Comparison of ENCODE assay signal across 15 cellular contexts in the genomic region with DNA sequence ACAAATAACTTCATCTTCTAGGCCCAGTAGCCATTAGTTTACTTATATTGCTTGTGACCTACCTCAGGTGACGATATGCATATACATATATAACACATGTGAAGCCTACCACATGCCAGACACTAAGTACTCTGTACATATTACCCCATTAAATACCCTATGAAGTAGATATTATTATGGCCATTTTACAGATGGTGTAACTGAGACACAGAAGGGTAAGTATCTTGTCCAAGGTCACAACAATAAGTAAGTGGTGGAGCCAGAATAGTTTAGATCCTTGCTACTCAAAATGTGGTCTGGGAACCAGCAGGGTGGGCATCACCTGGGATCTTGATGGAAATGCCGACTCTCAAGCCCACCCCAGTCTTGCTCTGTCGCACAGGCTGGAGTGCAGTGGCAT.
DNase-seq lines count a peak whose midpoint lies in the region; FAIRE-seq lines count a peak whose summit lies in the region.
"Had no signal": no experiment of that assay in that cellular context is flagged by ENCODE, and none has a peak within 500 bp of the region (broad histone marks: within the 10 kb centered on the region; RNA-seq: fewer than 3 reads in every experiment).

No MANE protein-coding gene starts in this region.

- FAIRE-seq in GM19239 (lab: Jason Lieb, UNC): no peak

- peaks cover 43% of the 10 kb centered on the region for H3K4me1 ChIP-seq in HUES48 (ENCODE audit: control insufficient read depth, insufficient read depth, low read length)
- H3K4me1 ChIP-seq in iPS-20b (ENCODE audit: insufficient read depth, low read length): peaks cover 30% of the 10 kb centered on the region; the same call in 1 of the 2 replicates
- peaks cover 13% of the 10 kb centered on the region for H3K4me1 ChIP-seq in stomach smooth muscle (ENCODE audit: control insufficient read depth, insufficient read depth, low read length)

- no peaks in the 10 kb centered on the region for H3K36me3 ChIP-seq in HUES48 (ENCODE audit: control insufficient read depth, insufficient read depth, low read length)
- no peaks in the 10 kb centered on the region for H3K36me3 ChIP-seq in iPS-20b (ENCODE audit: insufficient read depth, low read depth, low read length)
- no peaks in the 10 kb centered on the region for H3K36me3 ChIP-seq in stomach smooth muscle (ENCODE audit: control insufficient read depth in 2 of 2, insufficient read depth in 2 of 2, low read length in 2 of 2)
- H3K36me3 ChIP-seq: BLaER1 treated with 17β-estradiol and CSF1 and Interleukin-3, amounts not matched to agents 10 nM and 100 nM had no signal

- H3K9ac ChIP-seq in HUES48 (ENCODE audit: low read depth, low read length) (no peak overlapping the region), iPS-20b (ENCODE audit: low read depth, low read length) (no peak overlapping the region; the same call in 1 of the 2 replicates), stomach smooth muscle (ENCODE audit: low read length in 2 of 2) (no peak overlapping the region)
- H3K9ac ChIP-seq: BLaER1 treated with 17β-estradiol and CSF1 and Interleukin-3, amounts not matched to agents 10 nM and 100 nM; GM23248 had no signal

- H3K27me3 ChIP-seq in HUES48 (ENCODE audit: control insufficient read depth, insufficient read depth, low read length) (no peaks in the 10 kb centered on the region), iPS-20b (ENCODE audit: insufficient read depth, low read length) (no peaks in the 10 kb centered on the region), stomach smooth muscle (ENCODE audit: control insufficient read depth in 1 of 2, insufficient read depth in 2 of 2, low read length in 2 of 2) (no peaks in the 10 kb centered on the region)
- H3K27me3 ChIP-seq: BLaER1 treated with 17β-estradiol and CSF1 and Interleukin-3, amounts not matched to agents 10 nM and 100 nM had no signal

- H3K4me3 ChIP-seq in HUES48 (ENCODE audit: low read depth, low read length) (no peak overlapping the region), iPS-20b (ENCODE audit: low read length) (0 out of 2 replicates have a peak overlapping the region, but pooled peaks have one; percentile 13), stomach smooth muscle (ENCODE audit: low read length in 2 of 2) (no peak overlapping the region)
- H3K4me3 ChIP-seq: BLaER1 treated with 17β-estradiol and CSF1 and Interleukin-3, amounts not matched to agents 10 nM and 100 nM; GM23248 had no signal

- H3K9me3 ChIP-seq in HUES48 (ENCODE audit: control insufficient read depth, insufficient read depth, low read length): no peaks in the 10 kb centered on the region
- H3K9me3 ChIP-seq in iPS-20b (ENCODE audit: insufficient read depth, low read depth, low read length): no peaks in the 10 kb centered on the region
- H3K9me3 ChIP-seq in stomach smooth muscle (ENCODE audit: control insufficient read depth in 2 of 2, low read length in 2 of 2): no peaks in the 10 kb centered on the region
- H3K9me3 ChIP-seq: BLaER1 treated with 17β-estradiol and CSF1 and Interleukin-3, amounts not matched to agents 10 nM and 100 nM had no signal

- H3K27ac ChIP-seq in HUES48 (ENCODE audit: low read depth, low read length) (peak overlapping the region; percentile 65), iPS-20b (ENCODE audit: low read length) (peak overlapping the region; percentile 67), stomach smooth muscle (ENCODE audit: low read length) (peak overlapping the region; percentile 73)
- H3K27ac ChIP-seq: BLaER1 treated with 17β-estradiol and CSF1 and Interleukin-3, amounts not matched to agents 10 nM and 100 nM; GM23248; HL-60 had no signal

- DNase-seq in NCI-H69 (lab: John Stamatoyannopoulos, UW) (peak; percentile 20), GM19239 (ENCODE audit: insufficient read length, low spot score) (no peak), hepatic stellate cell (ENCODE audit: low spot score) (no peak), GM19238 (ENCODE audit: insufficient read length, low spot score) (no peak)
- DNase-seq: Calu3; CD8-positive, alpha-beta T cell; DMS79 treated with DMSO at 0.1 percent for 48 hours; GF-D8; GM23248; HFFc6 had no signal
